ENCODE assay signal across 12 cellular contexts in the genomic region with DNA sequence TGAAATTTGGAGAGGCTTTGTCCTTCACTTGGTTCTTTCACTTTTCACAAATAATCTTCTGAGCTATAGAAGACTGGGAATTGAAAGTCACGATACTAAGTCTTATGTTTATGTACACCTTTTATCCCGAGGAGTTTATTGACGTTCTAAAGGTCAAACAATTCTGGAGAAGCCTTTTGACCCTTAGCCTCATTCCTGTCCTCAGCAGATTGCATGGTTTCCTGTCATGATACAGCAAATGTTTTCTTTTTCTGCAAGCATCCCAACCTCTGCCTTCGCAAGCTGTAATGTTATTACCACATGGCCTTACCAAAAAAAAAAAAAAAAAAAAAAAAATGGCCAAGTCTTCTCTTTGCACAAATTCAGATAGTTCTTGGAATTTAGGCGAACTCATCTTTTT.
DNase-seq lines count a peak whose midpoint lies in the region; ATAC-seq and TF ChIP-seq lines count a peak whose summit lies in the region.
"Had no signal": no experiment of that assay in that cellular context is flagged by ENCODE, and none has a peak within 500 bp of the region (broad histone marks: within the 10 kb centered on the region; RNA-seq: fewer than 3 reads in every experiment).

No MANE protein-coding gene starts in this region.

- no peak overlapping the region for H4K8ac ChIP-seq in neuronal stem cell (ENCODE audit: low read depth, low read length)

- H2BK120ac ChIP-seq in neuronal stem cell (ENCODE audit: low read depth, low read length), result no peak overlapping the region

- no peak overlapping the region for H4K91ac ChIP-seq in neuronal stem cell (ENCODE audit: low read depth, low read length, poor library complexity)

- no peak overlapping the region for H3K14ac ChIP-seq in neuronal stem cell (ENCODE audit: low read length)

- H3K23ac ChIP-seq in neuronal stem cell (ENCODE audit: low read depth, low read length, poor library complexity), result no peak overlapping the region

- WGBS in neuronal stem cell (ENCODE audit: extremely low coverage in 2 of 2, insufficient read length in 2 of 2, insufficient replicate concordance in 1 of 2), 2 donors, result no CpG with 5 or more reads among the region's 5 CpGs

- H2AFZ ChIP-seq in GM23338, result peak overlapping the region; percentile 49; the same call in 1 of the 2 replicates
- peak overlapping the region; percentile 26 for H2AFZ ChIP-seq in neuronal stem cell (ENCODE audit: low read length)

- no peak overlapping the region for H3K4me3 Mint-ChIP-seq in GM23338
- H3K4me3 Mint-ChIP-seq: CD8-positive, alpha-beta T cell had no signal

- no peak overlapping the region for H3K4me2 ChIP-seq in GM23338
- no peak overlapping the region for H3K4me2 ChIP-seq in neuronal stem cell (ENCODE audit: insufficient read depth, low read length, poor library complexity, severe bottlenecking)
- H3K4me2 ChIP-seq: BLaER1 treated with 17β-estradiol and CSF1 and Interleukin-3, amounts not matched to agents 10 nM and 100 nM had no signal

- no peaks in the 10 kb centered on the region for H3F3A ChIP-seq in GM23338 (replicated peaks; ENCODE audit: low read depth)

- TF ChIP-seq CTCF in GM23338 (conservative IDR thresholded peaks at IDR 0.05; ENCODE audit: low read depth in 2 of 2) (no peak), choroid plexus epithelial cell (conservative IDR thresholded peaks at IDR 0.05; ENCODE audit: low read depth, low read length) (no peak), BE2C (IDR thresholded peaks at IDR 0.05; ENCODE audit: low read depth, low read length) (no peak)

- H3K18ac ChIP-seq in neuronal stem cell (ENCODE audit: low read length), result no peak overlapping the region

- no peak for DNase-seq in GM23338 (ENCODE audit: low spot score)
- DNase-seq in choroid plexus epithelial cell (ENCODE audit: low read depth), result peak; percentile 73
- no peak for DNase-seq in left lobe of liver (ENCODE audit: low spot score)
- no peak for DNase-seq in neuronal stem cell (ENCODE audit: low spot score)
- DNase-seq in BE2C, result no peak
- no peak for DNase-seq in NCI-H82 (lab: John Stamatoyannopoulos, UW)
- DNase-seq in AG08396 (ENCODE audit: low spot score), result no peak
- DNase-seq: ACHN; Calu3; CD8-positive, alpha-beta T cell had no signal

- peaks cover 13% of the 10 kb centered on the region for H3K9me3 Mint-ChIP-seq in GM23338

- H3K4me3 ChIP-seq in GM23338, result no peak overlapping the region
- no peak overlapping the region for H3K4me3 ChIP-seq in choroid plexus epithelial cell (ENCODE audit: low read depth, low read length)
- no peak overlapping the region for H3K4me3 ChIP-seq in neuronal stem cell (ENCODE audit: low read length in 2 of 2)
- H3K4me3 ChIP-seq in BE2C (ENCODE audit: low read depth, low read length), result no peak overlapping the region
- H3K4me3 ChIP-seq: BLaER1 treated with 17β-estradiol and CSF1 and Interleukin-3, amounts not matched to agents 10 nM and 100 nM; HAP-1 had no signal

- H3K36me3 Mint-ChIP-seq in GM23338 (ENCODE audit: low read depth), result peaks cover 12% of the 10 kb centered on the region; the same call in 2 of the 3 replicates
- H3K36me3 Mint-ChIP-seq: CD8-positive, alpha-beta T cell had no signal

- H3K27me3 ChIP-seq in GM23338 (ENCODE audit: insufficient read depth) (no peaks in the 10 kb centered on the region), neuronal stem cell (ENCODE audit: control insufficient read depth in 3 of 3, insufficient read depth in 3 of 3, low read depth in 1 of 3, low read length in 3 of 3) (no peaks in the 10 kb centered on the region), BE2C (no peaks in the 10 kb centered on the region)
- H3K27me3 ChIP-seq: BLaER1 treated with 17β-estradiol and CSF1 and Interleukin-3, amounts not matched to agents 10 nM and 100 nM had no signal

- ATAC-seq in GM23338, result no peak
- ATAC-seq in left lobe of liver, result peak; percentile 62
- ATAC-seq: CD8-positive, alpha-beta T cell had no signal

- H3K4me1 ChIP-seq in GM23338 (ENCODE audit: insufficient read depth), result no peaks in the 10 kb centered on the region
- no peaks in the 10 kb centered on the region for H3K4me1 ChIP-seq in neuronal stem cell (ENCODE audit: control insufficient read depth in 2 of 2, insufficient read depth in 1 of 2, low read depth in 1 of 2, low read length in 2 of 2)
- no peaks in the 10 kb centered on the region for H3K4me1 ChIP-seq in BE2C
- H3K4me1 ChIP-seq: BLaER1 treated with 17β-estradiol and CSF1 and Interleukin-3, amounts not matched to agents 10 nM and 100 nM; HAP-1 had no signal

- H2AK5ac ChIP-seq in neuronal stem cell (ENCODE audit: low read depth, low read length), result no peak overlapping the region

- no peaks in the 10 kb centered on the region for H3K79me1 ChIP-seq in neuronal stem cell (ENCODE audit: low read depth, low read length)

- no peaks in the 10 kb centered on the region for H3K9me3 ChIP-seq in neuronal stem cell (replicated peaks in 1 of 2; ENCODE audit: control insufficient read depth in 2 of 2, insufficient read depth in 1 of 2, low read depth in 1 of 2, low read length in 2 of 2)
- no peaks in the 10 kb centered on the region for H3K9me3 ChIP-seq in BE2C
- H3K9me3 ChIP-seq: HAP-1 had no signal

- H3K27me3 Mint-ChIP-seq in GM23338 (ENCODE audit: insufficient read depth, low read depth, poor library complexity), result peaks cover 2% of the 10 kb centered on the region

- H3K27ac ChIP-seq in GM23338 (ENCODE audit: low read depth), result no peak overlapping the region
- no peak overlapping the region for H3K27ac ChIP-seq in neuronal stem cell (replicated peaks; ENCODE audit: low read length)
- H3K27ac ChIP-seq: BLaER1 treated with 17β-estradiol and CSF1 and Interleukin-3, amounts not matched to agents 10 nM and 100 nM had no signal

- no peaks in the 10 kb centered on the region for H3K79me2 ChIP-seq in GM23338 (replicated peaks; ENCODE audit: insufficient read depth)

- H2BK15ac ChIP-seq in neuronal stem cell (ENCODE audit: low read length), result no peak overlapping the region

- H3K9ac ChIP-seq in neuronal stem cell (ENCODE audit: low read depth, low read length, poor library complexity), result no peak overlapping the region
- H3K9ac ChIP-seq: BLaER1 treated with 17β-estradiol and CSF1 and Interleukin-3, amounts not matched to agents 10 nM and 100 nM had no signal

- H3K9me2 ChIP-seq in GM23338 (ENCODE audit: insufficient read depth), result peaks cover 3% of the 10 kb centered on the region; the same call in 1 of the 2 replicates

- no peak overlapping the region for H2BK5ac ChIP-seq in neuronal stem cell (ENCODE audit: low read length)

- no peak overlapping the region for H2BK12ac ChIP-seq in neuronal stem cell (ENCODE audit: low read length)

- H4K20me1 ChIP-seq in GM23338 (replicated peaks; ENCODE audit: insufficient read depth), result no peaks in the 10 kb centered on the region
- H4K20me1 ChIP-seq: BLaER1 treated with 17β-estradiol and CSF1 and Interleukin-3, amounts not matched to agents 10 nM and 100 nM had no signal

- no peaks in the 10 kb centered on the region for H3K36me3 ChIP-seq in GM23338 (ENCODE audit: insufficient read depth)
- no peaks in the 10 kb centered on the region for H3K36me3 ChIP-seq in neuronal stem cell (replicated peaks in 1 of 2; ENCODE audit: control insufficient read depth in 2 of 2, insufficient read depth in 2 of 2, low read length in 2 of 2)
- no peaks in the 10 kb centered on the region for H3K36me3 ChIP-seq in BE2C
- H3K36me3 ChIP-seq: BLaER1 treated with 17β-estradiol and CSF1 and Interleukin-3, amounts not matched to agents 10 nM and 100 nM; HAP-1 had no signal

- H3K4me1 Mint-ChIP-seq in GM23338, result 0 out of 3 replicates have a peak, but pooled peaks cover 3% of the 10 kb centered on the region

- H3K4ac ChIP-seq in neuronal stem cell (ENCODE audit: low read length), result no peak overlapping the region

- H3K27ac Mint-ChIP-seq in GM23338, result no peak overlapping the region
- H3K27ac Mint-ChIP-seq: CD8-positive, alpha-beta T cell had no signal

TF ChIP-seq in GM23338, 12 proteins besides CTCF, POLR2A, EP300 and RAD21 (continues in another document):
- TF ChIP-seq EZH2 (IDR thresholded peaks at IDR 0.05; ENCODE audit: low read depth, unreplicated experiment), result no peak
- TF ChIP-seq, protein P1, sequence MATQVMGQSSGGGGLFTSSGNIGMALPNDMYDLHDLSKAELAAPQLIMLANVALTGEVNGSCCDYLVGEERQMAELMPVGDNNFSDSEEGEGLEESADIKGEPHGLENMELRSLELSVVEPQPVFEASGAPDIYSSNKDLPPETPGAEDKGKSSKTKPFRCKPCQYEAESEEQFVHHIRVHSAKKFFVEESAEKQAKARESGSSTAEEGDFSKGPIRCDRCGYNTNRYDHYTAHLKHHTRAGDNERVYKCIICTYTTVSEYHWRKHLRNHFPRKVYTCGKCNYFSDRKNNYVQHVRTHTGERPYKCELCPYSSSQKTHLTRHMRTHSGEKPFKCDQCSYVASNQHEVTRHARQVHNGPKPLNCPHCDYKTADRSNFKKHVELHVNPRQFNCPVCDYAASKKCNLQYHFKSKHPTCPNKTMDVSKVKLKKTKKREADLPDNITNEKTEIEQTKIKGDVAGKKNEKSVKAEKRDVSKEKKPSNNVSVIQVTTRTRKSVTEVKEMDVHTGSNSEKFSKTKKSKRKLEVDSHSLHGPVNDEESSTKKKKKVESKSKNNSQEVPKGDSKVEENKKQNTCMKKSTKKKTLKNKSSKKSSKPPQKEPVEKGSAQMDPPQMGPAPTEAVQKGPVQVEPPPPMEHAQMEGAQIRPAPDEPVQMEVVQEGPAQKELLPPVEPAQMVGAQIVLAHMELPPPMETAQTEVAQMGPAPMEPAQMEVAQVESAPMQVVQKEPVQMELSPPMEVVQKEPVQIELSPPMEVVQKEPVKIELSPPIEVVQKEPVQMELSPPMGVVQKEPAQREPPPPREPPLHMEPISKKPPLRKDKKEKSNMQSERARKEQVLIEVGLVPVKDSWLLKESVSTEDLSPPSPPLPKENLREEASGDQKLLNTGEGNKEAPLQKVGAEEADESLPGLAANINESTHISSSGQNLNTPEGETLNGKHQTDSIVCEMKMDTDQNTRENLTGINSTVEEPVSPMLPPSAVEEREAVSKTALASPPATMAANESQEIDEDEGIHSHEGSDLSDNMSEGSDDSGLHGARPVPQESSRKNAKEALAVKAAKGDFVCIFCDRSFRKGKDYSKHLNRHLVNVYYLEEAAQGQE (IDR thresholded peaks at IDR 0.05; ENCODE audit: unreplicated experiment), result no peak
- TF ChIP-seq EZH2phosphoT487 (IDR thresholded peaks at IDR 0.05; ENCODE audit: unreplicated experiment), result no peak
- TF ChIP-seq JUNB (IDR thresholded peaks at IDR 0.05; ENCODE audit: unreplicated experiment), result no peak
- no peak for TF ChIP-seq ZNF114 (CRISPR knock-in tag; IDR thresholded peaks at IDR 0.05)
- no peak for TF ChIP-seq POLR2AphosphoS5 (IDR thresholded peaks at IDR 0.05; ENCODE audit: low read depth)
- TF ChIP-seq STAT1 (IDR thresholded peaks at IDR 0.05; ENCODE audit: unreplicated experiment), result no peak
